ENCODE assay signal across 25 cellular contexts in genomic region chr5:65305913-65306312, GRCh38.
A peak's percentile ranks its signal among the peaks of the same experiment; 100 is the strongest.
DNase-seq lines count a peak whose midpoint lies in the region; ATAC-seq lines count a peak whose summit lies in the region.
"Had no signal": no experiment of that assay in that cellular context is flagged by ENCODE, and none has a peak within 500 bp of the region (broad histone marks: within the 10 kb centered on the region; RNA-seq: fewer than 3 reads in every experiment).

No MANE protein-coding gene starts in this region.

- DNase-seq in ELR (ENCODE audit: low read depth) (peak; percentile 60), adipocyte (ENCODE audit: low read depth) (peak; percentile 44), fibroblast of the conjunctiva (ENCODE audit: low read depth) (peak; percentile 33), skeletal muscle cell (ENCODE audit: low read depth) (peak; percentile 25), Kasumi-1 (lab: John Stamatoyannopoulos, UW) (no peak), KBM-7 (no peak)
- DNase-seq: activated CD4-positive, alpha-beta memory T cell treated with anti-CD3 and anti-CD28 coated beads for 36 hours; activated CD8-positive, alpha-beta memory T cell treated with anti-CD3 and anti-CD28 coated beads, Interleukin-2, amount 50 U/mL, for 4 hours; aorta; endodermal cell; kidney glomerular epithelial cell; MM.1S; NCI-H1417 treated with DMSO at 0.1 percent for 48 hours; NCI-H2081 treated with DMSO at 0.1 percent for 48 hours; NCI-H226; NCI-H748 treated with DMSO at 0.1 percent for 48 hours; ovary; stimulated activated CD4-positive, alpha-beta T cell treated with anti-CD3 and anti-CD28 coated beads, Interleukin-4, amount 100 ng/mL, for 4 hours; stimulated activated naive B cell treated with anti-CD40 and anti-IgM and Interleukin-4, amounts not matched to agents 10 μg/mL and 1 μg/mL and 100 μg/mL, for 72 hours had no signal

- in situ Hi-C loops in KBM-7 (cut with MboI; ENCODE audit: low pct_unique_long_range_greater_than_20kb, low sequenced_read_pairs): no loop called here

- H3K9ac ChIP-seq in adipocyte (ENCODE audit: low read length): no peak overlapping the region

- H3K4me3 ChIP-seq in adipocyte (ENCODE audit: low read length): no peak overlapping the region
- no peak overlapping the region for H3K4me3 ChIP-seq in skeletal muscle cell (ENCODE audit: low read depth, low read length)
- H3K4me3 ChIP-seq: K562, ovary had no signal

- no peaks in the 10 kb centered on the region for H3K9me3 ChIP-seq in adipocyte (ENCODE audit: control insufficient read depth, low read length)
- H3K9me3 ChIP-seq: ovary had no signal

- peaks cover 8% of the 10 kb centered on the region for H3K4me1 ChIP-seq in adipocyte (ENCODE audit: control insufficient read depth, insufficient read depth, low read length)

- no peaks in the 10 kb centered on the region for H3K36me3 ChIP-seq in adipocyte (ENCODE audit: control insufficient read depth, insufficient read depth, low read length, severe bottlenecking)
- H3K36me3 ChIP-seq: ovary had no signal

- no peaks in the 10 kb centered on the region for H3K27me3 ChIP-seq in adipocyte (replicated peaks; ENCODE audit: control insufficient read depth, insufficient read depth, low read length)
- H3K27me3 ChIP-seq: ovary had no signal

- ATAC-seq in HG03565 (IDR thresholded peaks at IDR 0.05; ENCODE audit: unreplicated experiment) (no peak), HG02885 (IDR thresholded peaks at IDR 0.05; ENCODE audit: poor library complexity, unreplicated experiment) (no peak)
- ATAC-seq: activated CD4-positive, CD25-positive, alpha-beta regulatory T cell treated with anti-CD3 and anti-CD28 coated beads, Interleukin-2, amount 50 U/mL, for 24 hours; activated naive CD4-positive, alpha-beta T cell treated with anti-CD3 and anti-CD28 coated beads, Interleukin-2, amount 50 U/mL, for 72 hours; esophagus mucosa; K562; stimulated activated naive B cell treated with anti-CD40 and anti-IgM and Interleukin-4, amounts not matched to agents 10 μg/mL and 1 μg/mL and 100 μg/mL, for 72 hours had no signal

Comparison
In these comparisons a context has a peak if more than half of its experiments do, and no peak if none do; other contexts are left out.
1. DNase-seq: peak in ELR (single experiment), adipocyte (single experiment), fibroblast of the conjunctiva (single experiment) and skeletal muscle cell (single experiment); none in Kasumi-1 (0 of 2) and KBM-7 (single experiment).